Comparison of ENCODE assay signal across 37 cellular contexts in the genomic region with DNA sequence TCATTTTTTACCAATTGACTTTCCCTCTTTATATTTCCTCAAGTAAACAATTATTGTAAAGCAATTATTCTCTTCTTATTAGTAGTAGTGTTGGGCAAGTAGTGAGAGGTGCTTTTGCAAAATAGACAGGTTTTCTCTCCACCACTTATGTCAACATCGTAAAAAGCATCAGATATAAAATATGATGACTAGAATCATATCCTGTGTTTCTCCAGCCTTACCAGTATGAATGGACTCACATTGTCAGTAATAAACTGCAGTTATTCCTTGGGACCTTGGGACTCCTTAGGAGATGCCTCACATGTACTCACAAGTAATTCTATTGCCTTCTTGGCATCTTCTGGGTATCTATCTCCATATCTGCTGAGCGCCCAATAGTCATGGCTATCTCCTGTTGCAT. TPM values are rescaled to one million over a fixed set of nuclear protein-coding genes. Genes with fewer than 3 reads are reported as not detected.
"Had no signal": no experiment of that assay in that cellular context is flagged by ENCODE, and none has a peak within 500 bp of the region (broad histone marks: within the 10 kb centered on the region; RNA-seq: fewer than 3 reads in every experiment).

No MANE protein-coding gene starts in this region.

- FAIRE-seq: bronchial epithelial cell had no signal

- H3K27ac ChIP-seq: adrenal gland, ascending aorta, body of pancreas, brain microvascular endothelial cell, breast epithelium, cardiac muscle cell had no signal

- ATAC-seq: activated naive CD8-positive, alpha-beta T cell treated with anti-CD3 and anti-CD28 coated beads, Interleukin-2, amount 50 U/mL, for 24 hours; activated T-cell treated with anti-CD3 and anti-CD28 coated beads, Interleukin-2, amount 50 U/mL, for 4 hours; activated T-cell treated with anti-CD3 and anti-CD28 coated beads, Interleukin-2, amount 50 U/mL, for 72 hours; body of pancreas had no signal

- H3K4me3 ChIP-seq: adrenal gland, ascending aorta, body of pancreas, breast epithelium, cardiac muscle cell had no signal

- H3K36me3 ChIP-seq: adrenal gland, ascending aorta, brain microvascular endothelial cell, breast epithelium, cardiac muscle cell had no signal

- H3K4me1 ChIP-seq: adrenal gland, ascending aorta, body of pancreas, breast epithelium had no signal

- H3K27me3 ChIP-seq: adrenal gland, ascending aorta, body of pancreas, brain microvascular endothelial cell, cardiac muscle cell had no signal

- H3K9me3 ChIP-seq: adrenal gland, ascending aorta, body of pancreas, breast epithelium had no signal

- DNase-seq: activated effector memory CD4-positive, alpha-beta T cell treated with anti-CD3 and anti-CD28 coated beads, Interleukin-2, amount 50 U/mL, for 16 hours; activated effector memory CD4-positive, alpha-beta T cell treated with Interleukin-2 at 50 U/mL for 16 hours; activated gamma-delta T cell; activated gamma-delta T cell treated with Interleukin-2 at 50 U/mL for 16 hours; activated naive CD4-positive, alpha-beta T cell; activated naive CD4-positive, alpha-beta T cell treated with anti-CD3 and anti-CD28 coated beads for 36 hours; activated naive CD4-positive, alpha-beta T cell treated with anti-CD3 and anti-CD28 coated beads, Interleukin-2, amount 10 ng/mL, durations not matched to agents 7 days and 5 days; activated naive CD4-positive, alpha-beta T cell treated with anti-CD3 and anti-CD28 coated beads, Interleukin-2, amount 50 U/mL, for 16 hours; activated naive CD4-positive, alpha-beta T cell treated with Interleukin-2 at 50 U/mL for 16 hours; activated naive CD8-positive, alpha-beta T cell treated with anti-CD3 and anti-CD28 coated beads for 36 hours; activated naive CD8-positive, alpha-beta T cell treated with anti-CD3 and anti-CD28 coated beads, Interleukin-2, amount 10 ng/mL, durations not matched to agents 7 days and 5 days; activated naive CD8-positive, alpha-beta T cell treated with anti-CD3 and anti-CD28 coated beads, Interleukin-2, amount 50 U/mL, for 24 hours; activated T-cell treated with anti-CD3 and anti-CD28 coated beads, Interleukin-2, amount 50 U/mL, for 4 hours; activated T-cell treated with anti-CD3 and anti-CD28 coated beads, Interleukin-2, amount 50 U/mL, for 48 hours; activated T-cell treated with anti-CD3 and anti-CD28 coated beads, Interleukin-2, amount 50 U/mL, for 72 hours; adrenal gland; amniotic stem cell; amygdala; anterior cingulate cortex; aorta; body of pancreas; brain microvascular endothelial cell; caudate nucleus; central memory CD4-positive, alpha-beta T cell; cerebellar nuclear complex had no signal

RNA-seq across cellular contexts. Expression of a gene that starts 40.4 kb away (rescaled TPM):
- total RNA-seq: activated naive CD4-positive, alpha-beta T cell treated with anti-CD3 and anti-CD28 coated beads for 36 hours; activated naive CD4-positive, alpha-beta T cell treated with anti-CD3 and anti-CD28 coated beads, Interleukin-2, amount 50 U/mL, for 72 hours; activated naive CD8-positive, alpha-beta T cell treated with anti-CD3 and anti-CD28 coated beads for 36 hours; activated naive CD8-positive, alpha-beta T cell treated with anti-CD3 and anti-CD28 coated beads, Interleukin-2, amount 10 ng/mL, durations not matched to agents 7 days and 5 days; activated T-cell treated with anti-CD3 and anti-CD28 coated beads, Interleukin-2, amount 50 U/mL, for 4 hours; activated T-cell treated with anti-CD3 and anti-CD28 coated beads, Interleukin-2, amount 50 U/mL, for 72 hours; activated T-helper 1 cell treated with anti-CD3 and anti-CD28 coated beads, Interleukin-12 subunit alpha, Interleukin-12 subunit beta, Interleukin-2, Interleukin-4 antibody, amounts not matched to agents 30 ng/mL and 10 ng/mL and 1 ng/mL, durations not matched to agents 14 hours and 24 hours and 36 hours; activated T-helper 17 cell treated with anti-CD3 and anti-CD28 coated beads, Interleukin-2, amount 50 U/mL, for 72 hours; activated T-helper 2 cell treated with anti-CD3 and anti-CD28 coated beads, Interferon-gamma antibody, Interleukin-2, Interleukin-4, amounts not matched to agents 10 μg/mL and 5 μg/mL and 100 μg/mL, durations not matched to agents 14 hours and 24 hours and 36 hours; adrenal gland; aorta; ascending aorta; astrocyte; body of pancreas; breast epithelium; bronchial epithelial cell; cardiac muscle cell; cardiac septum; cerebellum; chondrocyte had no signal
- polyA plus RNA-seq: adrenal gland, aorta had no signal
